ENCODE assay signal across 8 cellular contexts in the genomic region with DNA sequence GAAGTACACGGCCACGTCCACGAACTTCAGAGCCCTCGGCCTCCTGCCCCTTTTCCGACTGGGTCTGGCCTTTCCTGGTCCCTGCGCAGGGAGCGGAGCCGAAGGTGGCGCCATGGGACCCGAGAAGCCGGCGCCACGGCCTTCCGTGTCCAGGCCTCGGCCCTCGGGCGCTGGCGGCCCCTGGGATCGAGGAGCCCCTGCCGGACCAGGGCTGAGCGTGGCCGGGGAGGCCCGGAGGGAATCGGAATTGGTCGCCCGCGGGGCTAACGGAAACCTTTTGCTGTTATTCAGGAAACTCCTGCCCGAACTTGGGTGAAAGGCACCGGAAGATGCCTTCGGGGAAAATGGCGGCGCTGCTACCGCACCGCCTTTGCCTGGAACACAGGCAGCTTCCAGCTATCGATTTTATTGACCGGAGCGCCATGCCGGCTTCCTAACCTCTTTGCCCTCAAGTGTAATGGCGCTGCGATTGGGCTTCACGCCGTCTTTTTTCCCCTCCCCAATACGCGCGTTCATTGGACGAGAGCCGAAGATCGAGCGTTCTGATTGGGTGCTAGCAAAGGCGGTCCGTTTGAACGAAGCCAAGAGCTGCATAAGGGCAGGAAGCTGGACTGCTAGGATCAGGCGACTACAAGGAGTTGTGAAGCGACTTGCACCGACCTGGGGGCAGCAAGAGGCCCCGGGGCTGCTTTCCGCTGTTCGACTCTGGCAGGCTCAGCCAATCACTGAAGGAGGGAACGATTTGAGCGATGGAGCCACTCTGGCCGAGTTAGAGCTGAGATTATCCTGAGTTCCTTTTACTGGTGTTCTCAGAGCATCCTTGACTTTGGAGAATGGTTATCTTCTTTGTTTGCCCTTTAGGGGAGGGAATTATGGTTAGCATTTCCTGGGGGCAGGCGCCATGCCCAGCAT. TPM values are rescaled to one million over a fixed set of nuclear protein-coding genes. Genes with fewer than 3 reads are reported as not detected.
DNase-seq lines count a peak whose midpoint lies in the region; TF ChIP-seq lines count a peak whose summit lies in the region.

A gene (minus strand): TSS at position 462 of the 912 bp plus-strand sequence. CDS start 348 bp downstream, at position 114.

- no peaks in the 10 kb centered on the region for H3K9me3 Mint-ChIP-seq in H9

- H3K23me2 ChIP-seq in H9 (ENCODE audit: insufficient read length, low read depth, low read length, poor library complexity, severe bottlenecking), result peaks cover 5% of the 10 kb centered on the region

- H3K27me3 ChIP-seq in H9 (ENCODE audit: insufficient read depth, low read length) (no peaks in the 10 kb centered on the region), MM.1S (replicated peaks; ENCODE audit: insufficient read depth, low read length) (no peaks in the 10 kb centered on the region), neural cell (ENCODE audit: insufficient read depth, low read depth, low read length) (no peaks in the 10 kb centered on the region), stomach (no peaks in the 10 kb centered on the region)

- H4K20me1 ChIP-seq in H9 (ENCODE audit: control insufficient read depth, insufficient read depth, insufficient read length), result no peaks in the 10 kb centered on the region
- no peaks in the 10 kb centered on the region for H4K20me1 ChIP-seq in MM.1S (ENCODE audit: insufficient read depth, low read length)
- H4K20me1 ChIP-seq in neural cell (ENCODE audit: insufficient read depth), result no peaks in the 10 kb centered on the region

- H3K23ac ChIP-seq in H9 (ENCODE audit: insufficient read length, low read depth, low read length), result no peak within 1 kb of the TSS

- no peaks in the 10 kb centered on the region for H3K4me1 ChIP-seq in H9 (ENCODE audit: insufficient read depth, low read length)
- H3K4me1 ChIP-seq in MM.1S (ENCODE audit: low read length), result peaks cover 3% of the 10 kb centered on the region; the same call in 1 of the 2 replicates
- peaks cover 0 to 32% (median 22%) of the 10 kb centered on the region in 4 donors for H3K4me1 ChIP-seq in stomach

- H3K4me1 Mint-ChIP-seq in H9, result peaks cover 3 to 11% of the 10 kb centered on the region in 2 experiments

- peak within 1 kb of the TSS; percentile 95 to 99 (median 97) for H3K27ac Mint-ChIP-seq in H9

- H4K91ac ChIP-seq in H9 (ENCODE audit: insufficient read length, low read depth, low read length), result peak within 1 kb of the TSS; percentile 70

- H3K4ac ChIP-seq in H9 (ENCODE audit: low read depth, low read length), result 0 out of 2 replicates have a peak within 1 kb of the TSS, but pooled peaks have one; percentile 20

- H2BK15ac ChIP-seq in H9 (ENCODE audit: low read depth, low read length), result no peak within 1 kb of the TSS

- peak within 1 kb of the TSS; percentile 92 for H3K9ac ChIP-seq in H9 (ENCODE audit: extremely low read depth, insufficient read length, low read length)
- peak within 1 kb of the TSS; percentile 96 for H3K9ac ChIP-seq in MM.1S (ENCODE audit: low read length)
- H3K9ac ChIP-seq in neural cell (ENCODE audit: low read length), result peak within 1 kb of the TSS; percentile 96

- H3K4me2 ChIP-seq in H9 (ENCODE audit: insufficient read depth, insufficient read length, low read length) (peak within 1 kb of the TSS; percentile 72), MM.1S (ENCODE audit: low read depth, low read length) (peak within 1 kb of the TSS; percentile 100), neural cell (ENCODE audit: low read length) (peak within 1 kb of the TSS; percentile 84)

- WGBS in H9 (ENCODE audit: extremely low coverage, insufficient read length, low lambda C conversion rate), result no CpG with 5 or more reads among the region's 63 CpGs
- 0 to 1% (median 0%) methylated on average over 36 to 63 of the region's 63 CpGs for WGBS in stomach, 5 donors

- H3F3A ChIP-seq in MM.1S (ENCODE audit: insufficient read depth, low read length) (no peaks in the 10 kb centered on the region), neural cell (ENCODE audit: insufficient read depth, low read length, poor library complexity, severe bottlenecking) (no peaks in the 10 kb centered on the region)

- H3K4me3 Mint-ChIP-seq in H9, result peak within 1 kb of the TSS; percentile 85 to 91

- no peaks in the 10 kb centered on the region for H3K9me2 ChIP-seq in MM.1S (replicated peaks; ENCODE audit: insufficient read depth, low read length)
- no peaks in the 10 kb centered on the region for H3K9me2 ChIP-seq in neural cell (ENCODE audit: insufficient read depth, low read length)

- H3K9me3 ChIP-seq in H9 (ENCODE audit: control insufficient read depth, low read depth, low read length), result no peaks in the 10 kb centered on the region
- H3K9me3 ChIP-seq in MM.1S (replicated peaks; ENCODE audit: insufficient read depth, low read length), result no peaks in the 10 kb centered on the region
- H3K9me3 ChIP-seq in neural cell (ENCODE audit: low read length), result no peaks in the 10 kb centered on the region
- H3K9me3 ChIP-seq in stomach, result no peaks in the 10 kb centered on the region

- H4K8ac ChIP-seq in H9 (replicated peaks; ENCODE audit: insufficient read length, low read depth, low read length), result no peak within 1 kb of the TSS

- H2AK5ac ChIP-seq in H9 (ENCODE audit: insufficient read length, low read length), result no peak within 1 kb of the TSS

- DNase-seq in ELR (ENCODE audit: low read depth) (peak; percentile 98), H9 (peak; percentile 98), MM.1S (peak; percentile 97), SIG-M5 (lab: John Stamatoyannopoulos, UW) (peak; percentile 68), activated gamma-delta T cell (lab: John Stamatoyannopoulos, UW) (peak; percentile 34), fibroblast of villous mesenchyme (ENCODE audit: low read depth) (peak; percentile 98), stomach (peak; percentile 94)

- H3K79me1 ChIP-seq in H9 (ENCODE audit: insufficient read depth, low read depth, low read length, poor library complexity, severe bottlenecking), result no peaks in the 10 kb centered on the region

- no peak within 1 kb of the TSS for H2BK20ac ChIP-seq in H9 (ENCODE audit: low read depth, low read length, poor library complexity, severe bottlenecking)

- peak within 1 kb of the TSS; percentile 91 for H3K14ac ChIP-seq in H9 (ENCODE audit: insufficient read depth, low read length)

- H3K79me2 ChIP-seq in H9 (ENCODE audit: insufficient read depth, low read length) (peaks cover 2% of the 10 kb centered on the region; the same call in 1 of the 2 replicates), MM.1S (ENCODE audit: low read length) (peaks cover 8% of the 10 kb centered on the region), neural cell (replicated peaks; ENCODE audit: insufficient read depth, low read length) (peaks cover 10% of the 10 kb centered on the region)

- no peaks in the 10 kb centered on the region for H3K36me3 ChIP-seq in MM.1S (replicated peaks; ENCODE audit: insufficient read depth, low read length)
- H3K36me3 ChIP-seq in neural cell (ENCODE audit: insufficient read depth, low read length), result no peaks in the 10 kb centered on the region
- H3K36me3 ChIP-seq in stomach, result peaks cover 12 to 31% (median 28%) of the 10 kb centered on the region in 4 donors

- peak; percentile 37 for TF ChIP-seq RAD21 in neural cell (conservative IDR thresholded peaks at IDR 0.05)

- H3K4me3 ChIP-seq in MM.1S (ENCODE audit: low read length), result peak within 1 kb of the TSS; percentile 95
- peak within 1 kb of the TSS; percentile 97 for H3K4me3 ChIP-seq in fibroblast of villous mesenchyme (ENCODE audit: low read depth, low read length)
- H3K4me3 ChIP-seq in neural cell (ENCODE audit: low read length), result peak within 1 kb of the TSS; percentile 97
- H3K4me3 ChIP-seq in stomach, result peak within 1 kb of the TSS; percentile 73 to 96 (median 86)

- TF ChIP-seq EP300 in neural cell (conservative IDR thresholded peaks at IDR 0.05; ENCODE audit: poor library complexity, severe bottlenecking) (peak; percentile 26), stomach (IDR thresholded peaks at IDR 0.05) (no peak)

- no peak for TF ChIP-seq POLR2A in stomach (IDR thresholded peaks at IDR 0.05)

- H4K5ac ChIP-seq in H9 (ENCODE audit: insufficient read length, low read depth, low read length), result peak within 1 kb of the TSS; percentile 5

- no peak within 1 kb of the TSS for H3T11ph ChIP-seq in H9 (ENCODE audit: low read length)

- H2AFZ ChIP-seq in H9 (ENCODE audit: low read length) (peak within 1 kb of the TSS; percentile 60), MM.1S (ENCODE audit: low read length) (peak within 1 kb of the TSS; percentile 95), neural cell (ENCODE audit: low read depth, low read length) (peak within 1 kb of the TSS; percentile 100)

- no peak within 1 kb of the TSS for H2BK12ac ChIP-seq in H9 (ENCODE audit: insufficient read length, low read depth, low read length)

- H3K27ac ChIP-seq in H9 (ENCODE audit: insufficient read length, low read depth, low read length), result peak within 1 kb of the TSS; percentile 11
- H3K27ac ChIP-seq in MM.1S (ENCODE audit: low read length), result peak within 1 kb of the TSS; percentile 64; the same call in 1 of the 2 replicates
- H3K27ac ChIP-seq in neural cell (ENCODE audit: low read length), result peak within 1 kb of the TSS; percentile 90
- H3K27ac ChIP-seq in stomach, result peak within 1 kb of the TSS; percentile 85 to 98 (median 95)

- intact Hi-C loops in stomach (cut with DNase I; ENCODE audit: low total_unique reads), result no loop called here

- H3K36me3 Mint-ChIP-seq in H9 (ENCODE audit: insufficient read depth in 1 of 3, low read depth in 3 of 3), result peaks cover 8 to 27% (median 25%) of the 10 kb centered on the region in 3 experiments; a peak in 6 of 7 replicates

- H3K18ac ChIP-seq in H9 (ENCODE audit: insufficient read length, low read depth, low read length), result peak within 1 kb of the TSS; percentile 83

- no peak for TF ChIP-seq CTCF in H9 (conservative IDR thresholded peaks at IDR 0.05)
- TF ChIP-seq CTCF in MM.1S (IDR thresholded peaks at IDR 0.05; ENCODE audit: low read length), result no peak
- no peak for TF ChIP-seq CTCF in fibroblast of villous mesenchyme (IDR thresholded peaks at IDR 0.05; ENCODE audit: insufficient read depth, low read depth, low read length)
- peak; percentile 44 for TF ChIP-seq CTCF in neural cell (IDR thresholded peaks at IDR 0.05; ENCODE audit: poor library complexity, severe bottlenecking)
- peak in 1 of 7 experiments; percentile 27 for TF ChIP-seq CTCF in stomach (IDR thresholded peaks at IDR 0.05)

- no peak within 1 kb of the TSS for H2BK5ac ChIP-seq in H9 (ENCODE audit: insufficient read length, low read length)

- no peaks in the 10 kb centered on the region; the same call in 1 of the 2 replicates for H3K27me3 Mint-ChIP-seq in H9 (ENCODE audit: low read depth)

- no peak within 1 kb of the TSS for H2BK120ac ChIP-seq in H9 (ENCODE audit: low read depth, low read length, poor library complexity, severe bottlenecking)

- H3K56ac ChIP-seq in H9 (ENCODE audit: insufficient read length, low read depth, low read length), result no peak within 1 kb of the TSS

RNA-seq across cellular contexts. Expression of the gene that starts here (rescaled TPM):
- total RNA-seq in H9 (2021) (21.1 and 21.9 TPM in 2 replicates), fibroblast of villous mesenchyme (6.9 and 7.4 TPM in 2 replicates), stomach (10 to 100 TPM in 2 of 5 donors, 1 to 10 TPM in 2, under 1 TPM in 1; 0.58 to 86.4 (median 7.1) TPM)
- polyA plus RNA-seq in neural cell (10.6 and 13.9 TPM in 2 replicates), stomach (1 to 10 TPM; 2.0 to 4.4 (median 3.1) TPM)
- 20.1 and 20.2 TPM in 2 replicates for polyA minus RNA-seq in neural cell

Comparison
In these comparisons a context has a peak if more than half of its experiments do, and no peak if none do; other contexts are left out.
1. Peak in every context shown above with its lines: DNase-seq, H3K4me3 ChIP-seq and H3K27ac ChIP-seq.
2. DNase-seq: peak in every context shown above with its lines; median percentile 98 in ELR; 98 in H9; 98 in fibroblast of villous mesenchyme; 97 in MM.1S; 94 in stomach; 68 in SIG-M5; 34 in activated gamma-delta T cell.
3. H3K27ac ChIP-seq: peak in every context shown above with its lines; median percentile 95 in stomach; 90 in neural cell; 64 in MM.1S; 11 in H9.